ENCODE assay signal across 4 cellular contexts in genomic region chr5:140579188-140579747, GRCh38. TPM values are rescaled to one million over a fixed set of nuclear protein-coding genes. Genes with fewer than 3 reads are reported as not detected.
"Had no signal": no experiment of that assay in that cellular context is flagged by ENCODE, and none has a peak within 500 bp of the region (broad histone marks: within the 10 kb centered on the region; RNA-seq: fewer than 3 reads in every experiment).

No MANE protein-coding gene starts in this region.

RNA-seq across cellular contexts. Expression of gene EIF4EBP3, which starts 31.8 kb away (rescaled TPM):
- total RNA-seq: M059J, PC-3, RPMI7951 had no signal

RNA-seq across cellular contexts. Expression of gene CD14, which starts 53.7 kb away (rescaled TPM):
- total RNA-seq: PC-3, SK-MEL-5 had no signal
